Comparison of ENCODE assay signal across 8 cellular contexts in the genomic region with DNA sequence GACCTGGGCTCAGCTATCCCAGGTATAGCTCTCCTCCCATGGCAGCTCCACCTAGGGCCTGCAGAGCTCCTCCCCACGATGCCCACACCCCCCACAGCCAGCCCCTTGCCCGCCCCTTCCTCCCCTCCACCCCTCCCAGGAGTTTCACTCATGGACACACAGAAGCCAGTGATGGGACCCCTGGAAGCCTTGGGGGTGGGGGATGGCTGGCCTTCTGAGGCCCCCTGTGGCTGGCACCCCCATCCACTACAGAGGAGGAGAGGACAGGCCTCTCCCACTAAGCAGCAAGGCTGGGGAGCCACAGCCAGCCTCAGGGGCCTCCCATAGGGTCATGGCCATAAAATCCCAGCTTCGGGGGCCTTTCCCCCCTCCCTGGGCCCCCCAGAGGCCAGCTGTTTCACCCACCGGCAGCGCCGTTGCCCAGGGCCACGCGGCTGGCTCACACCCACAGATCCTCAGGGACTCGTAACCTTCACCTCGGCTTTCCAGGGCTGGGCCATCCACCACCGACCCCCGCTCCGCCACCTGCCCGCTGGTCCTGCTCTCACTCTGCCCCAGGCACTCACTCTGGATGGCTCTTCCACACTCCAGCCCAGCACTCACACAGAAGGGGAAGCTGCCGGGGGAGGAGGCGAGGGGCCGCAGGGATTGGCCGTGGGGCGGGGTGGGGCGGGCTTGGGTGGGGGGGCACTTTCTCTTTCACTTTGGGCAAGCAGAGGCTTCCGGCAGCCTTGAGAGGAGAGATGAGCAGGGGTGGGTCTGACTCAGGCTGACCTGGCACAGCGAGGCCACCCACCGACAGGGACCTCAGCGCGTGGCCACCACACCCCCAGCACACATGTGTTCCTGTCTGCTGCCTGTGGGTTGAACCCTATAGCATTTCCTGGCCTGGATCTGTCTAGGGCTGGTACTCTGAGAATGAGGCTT. TPM values are rescaled to one million over a fixed set of nuclear protein-coding genes. Genes with fewer than 3 reads are reported as not detected.
DNase-seq lines count a peak whose midpoint lies in the region; ATAC-seq and TF ChIP-seq lines count a peak whose summit lies in the region.

No MANE protein-coding gene starts in this region.

- peak; percentile 78 to 84 for ATAC-seq in activated naive CD4-positive, alpha-beta T cell treated with anti-CD3 and anti-CD28 coated beads, Interleukin-2, amount 50 U/mL, for 72 hours
- ATAC-seq in left cardiac atrium (peak; percentile 56 to 60), aorta (ENCODE audit: low FRiP score) (peak; percentile 75), HG03432 (IDR thresholded peaks at IDR 0.05; ENCODE audit: unreplicated experiment) (no peak)

- H3K36me3 ChIP-seq in aorta (ENCODE audit: control insufficient read depth in 1 of 2, insufficient read depth in 2 of 2, low read length in 1 of 2): no peaks in the 10 kb centered on the region

- H3K4me3 ChIP-seq in GM08714 (ENCODE audit: low read length) (peak overlapping the region; percentile 87), aorta (ENCODE audit: low read length in 2 of 2) (peak overlapping the region; percentile 7 to 18)

- DNase-seq in SKM-1 treated with dmso at 0.1 percent for 144 hours (lab: John Stamatoyannopoulos, UW; ENCODE audit: unreplicated experiment): peak; percentile 85
- DNase-seq in activated naive CD4-positive, alpha-beta T cell treated with anti-CD3 and anti-CD28 coated beads, Interleukin-2, amount 50 U/mL, for 72 hours (ENCODE audit: low spot score in 2 of 2): peak; percentile 79 to 91
- peak; percentile 81 for DNase-seq in left cardiac atrium
- DNase-seq in retina: peak; percentile 52
- DNase-seq in aorta: peak; percentile 86 to 90

- TF ChIP-seq EP300 in Ishikawa (IDR thresholded peaks at IDR 0.05; ENCODE audit: borderline replicate concordance): no peak

- WGBS in aorta, 2 donors: 5 to 8% methylated on average over 25 of the region's 25 CpGs

- intact Hi-C loops in left cardiac atrium (cut with DNase I) (no loop called here), aorta (cut with DNase I) (no loop called here)

- H3K27ac ChIP-seq in aorta (ENCODE audit: low read depth in 1 of 2, low read length in 2 of 2): peak overlapping the region in 1 of 2 donors; percentile 14

- no peaks in the 10 kb centered on the region for H3K4me1 ChIP-seq in aorta (ENCODE audit: control insufficient read depth in 1 of 2, insufficient read depth in 2 of 2, low read length in 2 of 2)

- H3K9me3 Mint-ChIP-seq in activated naive CD4-positive, alpha-beta T cell treated with anti-CD3 and anti-CD28 coated beads, Interleukin-2, amount 50 U/mL, for 72 hours: no peaks in the 10 kb centered on the region

- no peaks in the 10 kb centered on the region for H3K36me3 Mint-ChIP-seq in activated naive CD4-positive, alpha-beta T cell treated with anti-CD3 and anti-CD28 coated beads, Interleukin-2, amount 50 U/mL, for 72 hours

- H3K27ac Mint-ChIP-seq in activated naive CD4-positive, alpha-beta T cell treated with anti-CD3 and anti-CD28 coated beads, Interleukin-2, amount 50 U/mL, for 72 hours: peak overlapping the region; percentile 81 to 87

- H3K27me3 ChIP-seq in aorta (ENCODE audit: control insufficient read depth in 1 of 2, insufficient read depth in 2 of 2, low read length in 1 of 2): no peaks in the 10 kb centered on the region

- H3K9me3 ChIP-seq in aorta (ENCODE audit: control insufficient read depth, low read length): no peaks in the 10 kb centered on the region

- no peak for TF ChIP-seq RAD21 in Ishikawa (IDR thresholded peaks at IDR 0.05; ENCODE audit: low read depth)

TF ChIP-seq in Ishikawa, 13 proteins besides CTCF, POLR2A, EP300 and RAD21:
- TF ChIP-seq TCF12 (IDR thresholded peaks at IDR 0.05; ENCODE audit: low read depth) (no peak), TEAD4 (IDR thresholded peaks at IDR 0.05) (no peak), ZBTB7A (IDR thresholded peaks at IDR 0.05; ENCODE audit: low read depth) (0 out of 2 replicates have a peak, but pooled peaks have one; percentile 8)
TF ChIP-seq in Ishikawa: peak in this region for 1.

RNA-seq across cellular contexts. Expression of a gene that starts 2.2 kb away (rescaled TPM):
- 10 to 100 TPM; 22.6 to 34.6 TPM for total RNA-seq in activated naive CD4-positive, alpha-beta T cell treated with anti-CD3 and anti-CD28 coated beads, Interleukin-2, amount 50 U/mL, for 72 hours
- total RNA-seq in left cardiac atrium (10 to 100 TPM in 1 of 2 donors, 1 to 10 TPM in 1; 6.5 to 11.6 TPM), aorta (10 to 100 TPM; 10.1 to 12.9 TPM)
- polyA plus RNA-seq in aorta: 1 to 10 TPM; 3.2 to 5.6 TPM

RNA-seq across cellular contexts. Expression of a gene that starts 6.0 kb away (rescaled TPM):
- 1 to 10 TPM in 1 of 2 donors, not detected in 1; 1.1 TPM for total RNA-seq in activated naive CD4-positive, alpha-beta T cell treated with anti-CD3 and anti-CD28 coated beads, Interleukin-2, amount 50 U/mL, for 72 hours
- under 1 TPM in 1 of 2 donors, not detected in 1; 0.58 TPM for total RNA-seq in left cardiac atrium
- total RNA-seq in aorta: not detected
- under 1 TPM in 1 of 2 donors, not detected in 1; 0.10 TPM for polyA plus RNA-seq in aorta

RNA-seq across cellular contexts. Expression of a gene that starts 9.1 kb away (rescaled TPM):
- total RNA-seq in activated naive CD4-positive, alpha-beta T cell treated with anti-CD3 and anti-CD28 coated beads, Interleukin-2, amount 50 U/mL, for 72 hours: 10 to 100 TPM; 32.8 to 59.2 TPM
- 1 to 10 TPM; 8.5 to 9.1 TPM for total RNA-seq in left cardiac atrium
- 10 to 100 TPM in 1 of 2 donors, 1 to 10 TPM in 1; 8.5 to 14.7 TPM for total RNA-seq in aorta
- polyA plus RNA-seq in aorta: 10 to 100 TPM; 15.3 to 71.4 TPM

RNA-seq across cellular contexts. Expression of a gene that starts 13.9 kb away (rescaled TPM):
- 1,000 to 10,000 TPM; 3,020 to 3,653 TPM for total RNA-seq in activated naive CD4-positive, alpha-beta T cell treated with anti-CD3 and anti-CD28 coated beads, Interleukin-2, amount 50 U/mL, for 72 hours
- total RNA-seq in left cardiac atrium (1,000 to 10,000 TPM; 1,371 to 1,375 TPM), aorta (1,000 to 10,000 TPM; 1,300 to 1,387 TPM)
- 1,000 to 10,000 TPM; 1,256 to 1,452 TPM for polyA plus RNA-seq in aorta

RNA-seq across cellular contexts. Expression of a gene that starts 18.6 kb away (rescaled TPM):
- 10 to 100 TPM; 33.1 to 60.5 TPM for total RNA-seq in activated naive CD4-positive, alpha-beta T cell treated with anti-CD3 and anti-CD28 coated beads, Interleukin-2, amount 50 U/mL, for 72 hours
- total RNA-seq in left cardiac atrium (10 to 100 TPM; 29.8 to 43.5 TPM), aorta (10 to 100 TPM; 36.1 to 52.7 TPM)
- polyA plus RNA-seq in aorta: 10 to 100 TPM in 1 of 2 donors, 1 to 10 TPM in 1; 9.6 to 32.5 TPM
